Comparison of ENCODE assay signal across 8 cellular contexts in the genomic region with DNA sequence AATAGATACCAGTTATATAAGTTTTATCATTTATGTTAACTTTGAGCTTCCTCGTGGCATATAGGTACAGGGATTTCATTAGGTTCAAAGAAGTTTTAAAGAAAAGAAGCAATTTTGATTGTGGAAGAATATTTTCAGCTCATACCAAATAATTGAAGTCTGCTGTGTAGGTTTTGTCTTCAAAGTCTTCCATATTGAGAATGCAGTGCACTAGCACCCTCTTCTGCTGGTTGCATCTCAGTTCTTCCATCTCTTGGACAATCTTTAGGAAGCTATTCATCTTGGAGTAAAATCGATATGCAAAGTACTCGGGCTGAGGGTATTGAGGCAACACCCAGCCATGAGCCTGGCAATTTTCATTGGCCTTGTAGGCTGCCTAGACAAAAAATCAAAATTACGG.
DNase-seq lines count a peak whose midpoint lies in the region; ATAC-seq, FAIRE-seq and TF ChIP-seq lines count a peak whose summit lies in the region.
"Not testable (repeated sequence)": the region's sequence is repeated elsewhere in the genome, so short reads cannot be mapped to it uniquely, and the experiment has no call there.

No MANE protein-coding gene starts in this region.

- H3K27me3 ChIP-seq in DOHH2 (ENCODE audit: control insufficient read depth, low read length); bronchial epithelial cell (ENCODE audit: control insufficient read depth, insufficient read depth, low read length); small intestine (ENCODE audit: control insufficient read depth in 2 of 2, insufficient read depth in 2 of 2, low read length in 2 of 2): not testable (repeated sequence)

- not testable (repeated sequence) for TF ChIP-seq EP300 in A549 (IDR thresholded peaks at IDR 0.05)

- not testable (repeated sequence) for TF ChIP-seq POLR2A in A549 (IDR thresholded peaks at IDR 0.05; ENCODE audit: low read length)

- not testable (repeated sequence) for DNase-seq in A549 (ENCODE audit: low read depth in 1 of 2, low spot score in 1 of 2); OCI-LY7 (ENCODE audit: low spot score)
- DNase-seq in HT-29 (ENCODE audit: low spot score), result peak; percentile 4
- peak; percentile 4 for DNase-seq in bronchial epithelial cell (ENCODE audit: low read depth)
- DNase-seq in fibroblast of peridontal ligament (ENCODE audit: extremely low read depth), result peak; percentile 0
- peak; percentile 32 for DNase-seq in small intestine

- WGBS in A549 (ENCODE audit: missing lambda C conversion rate), result 0% methylated on average over 2 of the region's 4 CpGs
- WGBS in small intestine, 3 donors, result 10 to 56% (median 26%) methylated on average over 3 of the region's 4 CpGs

- not testable (repeated sequence) for H2AFZ ChIP-seq in OCI-LY7 (ENCODE audit: low read length)

- not testable (repeated sequence) for H3K9me3 ChIP-seq in A549; DOHH2 (ENCODE audit: control insufficient read depth, insufficient read depth, low read length); OCI-LY7 (ENCODE audit: low read length); small intestine (ENCODE audit: control insufficient read depth, low read depth)

- intact Hi-C loops in OCI-LY7 (cut with micrococcal nuclease; ENCODE audit: unreplicated experiment), result not testable (repeated sequence)

- not testable (repeated sequence) for H3K9me2 ChIP-seq in DOHH2 (replicated peaks; ENCODE audit: control insufficient read depth, low read length); OCI-LY7 (ENCODE audit: insufficient read depth, low read length)

- not testable (repeated sequence) for H3K4me3 ChIP-seq in A549; DOHH2 (ENCODE audit: low read length); OCI-LY7 (ENCODE audit: low read depth, low read length, poor library complexity, severe bottlenecking); bronchial epithelial cell (ENCODE audit: low read depth, low read length); small intestine (ENCODE audit: low read depth in 1 of 2, low read length in 2 of 2)

- not testable (repeated sequence) for H3K4me2 ChIP-seq in A549; DOHH2 (ENCODE audit: low read length); OCI-LY7 (ENCODE audit: low read length)

- not testable (repeated sequence) for H3F3A ChIP-seq in DOHH2 (ENCODE audit: control insufficient read depth, insufficient read depth)

- not testable (repeated sequence) for H4K20me1 ChIP-seq in DOHH2 (ENCODE audit: control insufficient read depth, insufficient read depth, low read depth, low read length); OCI-LY7 (ENCODE audit: insufficient read depth, low read length)

- FAIRE-seq in A549 (lab: Jason Lieb, UNC) (peak; percentile 51), TTC549 (lab: Jason Lieb, UNC) (peak; percentile 72), bronchial epithelial cell (lab: Jason Lieb, UNC) (peak; percentile 70)
- FAIRE-seq in small intestine (lab: Jason Lieb, UNC), result not testable (repeated sequence)

- TF ChIP-seq RAD21 in A549 (conservative IDR thresholded peaks at IDR 0.05 in 1 of 2, IDR thresholded peaks at IDR 0.05 in 1 of 2), result not testable (repeated sequence)

- not testable (repeated sequence) for BruUV-seq in OCI-LY7 (replicated peaks; lab: Mats Ljungman, UMichigan)

- not testable (repeated sequence) for H3K36me3 ChIP-seq in DOHH2 (ENCODE audit: control insufficient read depth, low read length); OCI-LY7 (ENCODE audit: insufficient read depth, low read length); bronchial epithelial cell (ENCODE audit: control insufficient read depth, insufficient read depth, low read length); small intestine (ENCODE audit: control insufficient read depth in 2 of 2, insufficient read depth in 2 of 2, low read length in 2 of 2)

- H3K4me1 ChIP-seq in A549; small intestine (ENCODE audit: control insufficient read depth in 2 of 2, insufficient read depth in 1 of 2, low read depth in 1 of 2, low read length in 1 of 2): not testable (repeated sequence)
- H3K4me1 ChIP-seq in DOHH2 (ENCODE audit: control insufficient read depth, low read length), result peaks cover 44% of the 10 kb centered on the region
- peaks cover 19% of the 10 kb centered on the region for H3K4me1 ChIP-seq in OCI-LY7 (ENCODE audit: insufficient read depth, low read length, poor library complexity, severe bottlenecking)

- ATAC-seq in A549, result peak; percentile 64 to 76; a peak in 5 of 6 replicates

- H3K79me2 ChIP-seq in DOHH2 (ENCODE audit: control insufficient read depth, low read length); OCI-LY7 (ENCODE audit: insufficient read depth, low read depth, low read length): not testable (repeated sequence)

- POLR2A ChIA-PET in A549 (lab: Yijun Ruan, JAX); OCI-LY7 (lab: Charles Lee): not testable (repeated sequence)

- not testable (repeated sequence) for TF ChIP-seq CTCF in A549 (IDR thresholded peaks at IDR 0.05)
- TF ChIP-seq CTCF in DOHH2 (IDR thresholded peaks at IDR 0.05; ENCODE audit: low read depth, low read length, poor library complexity, severe bottlenecking), result peak; percentile 13
- TF ChIP-seq CTCF in OCI-LY7 (conservative IDR thresholded peaks at IDR 0.05; ENCODE audit: low read length), result 0 out of 2 replicates have a peak, but pooled peaks have one; percentile 26
- TF ChIP-seq CTCF in bronchial epithelial cell (IDR thresholded peaks at IDR 0.05; ENCODE audit: insufficient read depth, low read length, severe bottlenecking), result peak; percentile 27

- H3K27ac ChIP-seq in A549; DOHH2 (ENCODE audit: low read depth, low read length); OCI-LY7 (ENCODE audit: low read depth, low read length, poor library complexity, severe bottlenecking); small intestine (ENCODE audit: low read depth in 1 of 2, low read length in 1 of 2): not testable (repeated sequence)

- CTCF ChIA-PET in A549 (lab: Yijun Ruan, JAX); OCI-LY7 (lab: Charles Lee; ENCODE audit: unreplicated experiment): not testable (repeated sequence)
